15 cellular contexts compared by ENCODE assay signal in genomic region chr4:151940290-151940689, GRCh38.
"Had no signal": no experiment of that assay in that cellular context is flagged by ENCODE, and none has a peak within 500 bp of the region (broad histone marks: within the 10 kb centered on the region; RNA-seq: fewer than 3 reads in every experiment).

No MANE protein-coding gene starts in this region.

- H3K36me3 Mint-ChIP-seq: brain; stimulated activated memory B cell treated with anti-CD40 and anti-IgM and Interleukin-4, amounts not matched to agents 10 μg/mL and 1 μg/mL and 100 μg/mL, for 72 hours had no signal

- H3K27ac Mint-ChIP-seq: activated B cell treated with CpG ODN at 0.5 μM for 24 hours; activated CD4-positive, alpha-beta memory T cell treated with anti-CD3 and anti-CD28 coated beads, Interleukin-2, amount 10 ng/mL, durations not matched to agents 7 days and 5 days; activated T-cell treated with anti-CD3 and anti-CD28 coated beads, Interleukin-2, amount 50 U/mL, for 72 hours; nephron; stimulated activated memory B cell treated with anti-CD40 and anti-IgM and Interleukin-4, amounts not matched to agents 10 μg/mL and 1 μg/mL and 100 μg/mL, for 72 hours had no signal

- ATAC-seq: activated T-cell treated with anti-CD3 and anti-CD28 coated beads, Interleukin-2, amount 50 U/mL, for 72 hours; stimulated activated memory B cell treated with anti-CD40 and anti-IgM and Interleukin-4, amounts not matched to agents 10 μg/mL and 1 μg/mL and 100 μg/mL, for 72 hours had no signal

- H3K4me1 Mint-ChIP-seq: activated B cell treated with CpG ODN at 0.5 μM for 24 hours; brain; nephron; stimulated activated memory B cell treated with anti-CD40 and anti-IgM and Interleukin-4, amounts not matched to agents 10 μg/mL and 1 μg/mL and 100 μg/mL, for 72 hours had no signal

- DNase-seq: activated B cell treated with CpG ODN at 0.5 μM for 24 hours; activated CD4-positive, alpha-beta memory T cell treated with anti-CD3 and anti-CD28 coated beads, Interleukin-2, amount 10 ng/mL, durations not matched to agents 7 days and 5 days; activated CD8-positive, alpha-beta memory T cell treated with anti-CD3 and anti-CD28 coated beads, Interleukin-2, amount 50 U/mL, for 4 hours; activated naive CD4-positive, alpha-beta T cell; activated T-cell treated with anti-CD3 and anti-CD28 coated beads, Interleukin-2, amount 50 U/mL, for 72 hours; amygdala; effector CD8-positive, alpha-beta T cell; foreskin melanocyte; head of caudate nucleus; mesenchymal stem cell; nucleus accumbens; stimulated activated CD4-positive, alpha-beta T cell treated with anti-CD3 and anti-CD28 coated beads, Interleukin-2, amount 100 ng/mL, for 48 hours had no signal

- H3K4me3 Mint-ChIP-seq: activated B cell treated with CpG ODN at 0.5 μM for 24 hours; activated CD4-positive, alpha-beta memory T cell treated with anti-CD3 and anti-CD28 coated beads, Interleukin-2, amount 10 ng/mL, durations not matched to agents 7 days and 5 days; activated T-cell treated with anti-CD3 and anti-CD28 coated beads, Interleukin-2, amount 50 U/mL, for 72 hours; brain; nephron; stimulated activated memory B cell treated with anti-CD40 and anti-IgM and Interleukin-4, amounts not matched to agents 10 μg/mL and 1 μg/mL and 100 μg/mL, for 72 hours had no signal

- H3K27me3 Mint-ChIP-seq: activated CD4-positive, alpha-beta memory T cell treated with anti-CD3 and anti-CD28 coated beads, Interleukin-2, amount 10 ng/mL, durations not matched to agents 7 days and 5 days had no signal
